ENCODE assay signal across 1 cellular context in the genomic region with DNA sequence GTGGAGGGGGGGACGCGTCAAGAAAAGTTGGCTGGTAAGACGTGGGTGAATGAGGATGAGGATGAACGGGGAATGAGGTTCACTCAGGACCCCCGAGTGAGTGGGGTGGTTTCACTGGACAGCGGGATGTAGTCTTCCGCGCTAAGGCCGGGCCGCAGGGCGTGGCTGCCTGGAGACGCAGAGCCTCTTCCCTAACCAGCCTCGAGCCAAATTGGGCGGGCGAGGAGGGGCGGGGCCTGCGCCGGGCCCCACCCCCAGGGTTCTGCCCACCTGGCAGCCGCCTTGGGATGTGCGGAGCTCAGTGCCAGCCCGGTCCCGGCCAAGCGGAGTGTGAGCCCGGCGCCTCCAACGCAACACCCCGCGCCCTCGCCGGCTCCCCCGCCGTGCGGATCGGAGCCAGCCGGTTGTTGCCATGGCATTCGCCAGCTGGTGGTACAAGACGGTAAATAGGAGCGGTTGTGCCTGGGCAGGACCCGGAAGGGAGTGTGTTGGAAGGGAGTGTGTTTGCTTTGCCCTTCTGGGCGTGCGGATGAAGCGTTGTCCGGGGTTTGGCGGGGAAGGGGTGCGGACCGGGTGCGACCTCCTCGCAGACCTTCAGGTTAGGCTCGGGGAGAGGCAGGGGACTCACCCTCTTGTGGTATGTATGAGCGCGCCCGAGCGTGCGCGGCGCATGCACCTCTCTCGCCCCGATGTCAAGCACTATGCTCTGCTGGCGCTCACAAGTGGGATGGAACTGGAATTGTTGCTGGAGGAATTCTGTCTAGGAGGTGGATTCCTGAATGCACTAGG.
TF ChIP-seq lines count a peak whose summit lies in the region.

No MANE protein-coding gene starts in this region.

TF ChIP-seq in HepG2, 621 proteins besides CTCF, POLR2A, EP300 and RAD21 (continued from another document and continues in another):
- TF ChIP-seq, protein P1, sequence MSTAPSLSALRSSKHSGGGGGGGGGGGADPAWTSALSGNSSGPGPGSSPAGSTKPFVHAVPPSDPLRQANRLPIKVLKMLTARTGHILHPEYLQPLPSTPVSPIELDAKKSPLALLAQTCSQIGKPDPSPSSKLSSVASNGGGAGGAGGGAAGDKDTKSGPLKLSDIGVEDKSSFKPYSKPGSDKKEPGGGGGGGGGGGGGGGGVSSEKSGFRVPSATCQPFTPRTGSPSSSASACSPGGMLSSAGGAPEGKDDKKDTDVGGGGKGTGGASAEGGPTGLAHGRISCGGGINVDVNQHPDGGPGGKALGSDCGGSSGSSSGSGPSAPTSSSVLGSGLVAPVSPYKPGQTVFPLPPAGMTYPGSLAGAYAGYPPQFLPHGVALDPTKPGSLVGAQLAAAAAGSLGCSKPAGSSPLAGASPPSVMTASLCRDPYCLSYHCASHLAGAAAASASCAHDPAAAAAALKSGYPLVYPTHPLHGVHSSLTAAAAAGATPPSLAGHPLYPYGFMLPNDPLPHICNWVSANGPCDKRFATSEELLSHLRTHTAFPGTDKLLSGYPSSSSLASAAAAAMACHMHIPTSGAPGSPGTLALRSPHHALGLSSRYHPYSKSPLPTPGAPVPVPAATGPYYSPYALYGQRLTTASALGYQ (CRISPR knock-in tag; IDR thresholded peaks at IDR 0.05), result no peak
- TF ChIP-seq PRMT3 (CRISPR knock-in tag; IDR thresholded peaks at IDR 0.05; ENCODE audit: borderline replicate concordance, low read depth) (no peak), ZMYM2 (CRISPR knock-in tag; IDR thresholded peaks at IDR 0.05) (no peak), CAMTA2 (CRISPR knock-in tag; IDR thresholded peaks at IDR 0.05; ENCODE audit: borderline replicate concordance) (no peak), NFE2L2 (IDR thresholded peaks at IDR 0.05; ENCODE audit: low read length) (no peak), EEA1 (CRISPR knock-in tag; IDR thresholded peaks at IDR 0.05; ENCODE audit: borderline replicate concordance) (peak; percentile 62; the same call in 1 of the 2 replicates), HOXD1 (CRISPR knock-in tag; IDR thresholded peaks at IDR 0.05) (0 out of 2 replicates have a peak, but pooled peaks have one; percentile 34), NR2C2 (CRISPR knock-in tag; IDR thresholded peaks at IDR 0.05; ENCODE audit: borderline replicate concordance) (no peak), CENPT (CRISPR knock-in tag; IDR thresholded peaks at IDR 0.05; ENCODE audit: low read depth) (no peak), ZNF792 (CRISPR knock-in tag; IDR thresholded peaks at IDR 0.05) (no peak; the same call in 1 of the 2 replicates), RORA (CRISPR knock-in tag; IDR thresholded peaks at IDR 0.05) (no peak), ZKSCAN5 (CRISPR knock-in tag; IDR thresholded peaks at IDR 0.05) (no peak), SPEN (CRISPR knock-in tag; IDR thresholded peaks at IDR 0.05; ENCODE audit: low read depth) (no peak), PHB2 (IDR thresholded peaks at IDR 0.05; ENCODE audit: partially characterized antibody) (no peak), ZFY (CRISPR knock-in tag; IDR thresholded peaks at IDR 0.05) (peak; percentile 18), KAT7 (CRISPR knock-in tag; IDR thresholded peaks at IDR 0.05; ENCODE audit: borderline replicate concordance) (0 out of 2 replicates have a peak, but pooled peaks have one; percentile 65), ZBTB21 (CRISPR knock-in tag; IDR thresholded peaks at IDR 0.05) (no peak), ZNF678 (CRISPR knock-in tag; IDR thresholded peaks at IDR 0.05) (no peak), KLF9 (CRISPR knock-in tag; IDR thresholded peaks at IDR 0.05; ENCODE audit: low read depth) (no peak), TBP (CRISPR knock-in tag; IDR thresholded peaks at IDR 0.05) (no peak), IRF2 (CRISPR knock-in tag; IDR thresholded peaks at IDR 0.05) (no peak), ATF1 (CRISPR knock-in tag; IDR thresholded peaks at IDR 0.05) (no peak), CBX2 (IDR thresholded peaks at IDR 0.05; ENCODE audit: low read depth, low read length) (no peak), CBX2 (CRISPR knock-in tag; IDR thresholded peaks at IDR 0.05; ENCODE audit: low read depth) (no peak), ZNF839 (CRISPR knock-in tag; IDR thresholded peaks at IDR 0.05; ENCODE audit: borderline replicate concordance) (no peak), ZNF383 (CRISPR knock-in tag; IDR thresholded peaks at IDR 0.05; ENCODE audit: borderline replicate concordance) (no peak), GTF2F1 (IDR thresholded peaks at IDR 0.05; ENCODE audit: low read length) (no peak), THYN1 (CRISPR knock-in tag; IDR thresholded peaks at IDR 0.05; ENCODE audit: borderline replicate concordance, low read depth) (0 out of 2 replicates have a peak, but pooled peaks have one; percentile 45), TCF7L2 (IDR thresholded peaks at IDR 0.05; ENCODE audit: low read depth, low read length) (no peak), ZNF703 (CRISPR knock-in tag; IDR thresholded peaks at IDR 0.05; ENCODE audit: borderline replicate concordance) (no peak; the same call in 1 of the 2 replicates), RELA (CRISPR knock-in tag; IDR thresholded peaks at IDR 0.05) (no peak), TEAD3 (CRISPR knock-in tag; optimal IDR thresholded peaks at IDR 0.05; ENCODE audit: borderline replicate concordance) (peak; percentile 52), SIX1 (CRISPR knock-in tag; IDR thresholded peaks at IDR 0.05; ENCODE audit: borderline replicate concordance) (no peak), NFRKB (IDR thresholded peaks at IDR 0.05) (no peak), NR2F1 (CRISPR knock-in tag; IDR thresholded peaks at IDR 0.05) (no peak), NFYC (CRISPR knock-in tag; IDR thresholded peaks at IDR 0.05) (no peak), CEBPB (IDR thresholded peaks at IDR 0.05; ENCODE audit: borderline replicate concordance, low read depth, low read length) (no peak)
- TF ChIP-seq, protein P2, sequence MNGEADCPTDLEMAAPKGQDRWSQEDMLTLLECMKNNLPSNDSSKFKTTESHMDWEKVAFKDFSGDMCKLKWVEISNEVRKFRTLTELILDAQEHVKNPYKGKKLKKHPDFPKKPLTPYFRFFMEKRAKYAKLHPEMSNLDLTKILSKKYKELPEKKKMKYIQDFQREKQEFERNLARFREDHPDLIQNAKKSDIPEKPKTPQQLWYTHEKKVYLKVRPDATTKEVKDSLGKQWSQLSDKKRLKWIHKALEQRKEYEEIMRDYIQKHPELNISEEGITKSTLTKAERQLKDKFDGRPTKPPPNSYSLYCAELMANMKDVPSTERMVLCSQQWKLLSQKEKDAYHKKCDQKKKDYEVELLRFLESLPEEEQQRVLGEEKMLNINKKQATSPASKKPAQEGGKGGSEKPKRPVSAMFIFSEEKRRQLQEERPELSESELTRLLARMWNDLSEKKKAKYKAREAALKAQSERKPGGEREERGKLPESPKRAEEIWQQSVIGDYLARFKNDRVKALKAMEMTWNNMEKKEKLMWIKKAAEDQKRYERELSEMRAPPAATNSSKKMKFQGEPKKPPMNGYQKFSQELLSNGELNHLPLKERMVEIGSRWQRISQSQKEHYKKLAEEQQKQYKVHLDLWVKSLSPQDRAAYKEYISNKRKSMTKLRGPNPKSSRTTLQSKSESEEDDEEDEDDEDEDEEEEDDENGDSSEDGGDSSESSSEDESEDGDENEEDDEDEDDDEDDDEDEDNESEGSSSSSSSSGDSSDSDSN (CRISPR knock-in tag; IDR thresholded peaks at IDR 0.05), result no peak; the same call in 1 of the 2 replicates
- TF ChIP-seq, protein P3, sequence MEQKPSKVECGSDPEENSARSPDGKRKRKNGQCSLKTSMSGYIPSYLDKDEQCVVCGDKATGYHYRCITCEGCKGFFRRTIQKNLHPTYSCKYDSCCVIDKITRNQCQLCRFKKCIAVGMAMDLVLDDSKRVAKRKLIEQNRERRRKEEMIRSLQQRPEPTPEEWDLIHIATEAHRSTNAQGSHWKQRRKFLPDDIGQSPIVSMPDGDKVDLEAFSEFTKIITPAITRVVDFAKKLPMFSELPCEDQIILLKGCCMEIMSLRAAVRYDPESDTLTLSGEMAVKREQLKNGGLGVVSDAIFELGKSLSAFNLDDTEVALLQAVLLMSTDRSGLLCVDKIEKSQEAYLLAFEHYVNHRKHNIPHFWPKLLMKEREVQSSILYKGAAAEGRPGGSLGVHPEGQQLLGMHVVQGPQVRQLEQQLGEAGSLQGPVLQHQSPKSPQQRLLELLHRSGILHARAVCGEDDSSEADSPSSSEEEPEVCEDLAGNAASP (CRISPR knock-in tag; IDR thresholded peaks at IDR 0.05; ENCODE audit: borderline replicate concordance), result 0 out of 2 replicates have a peak, but pooled peaks have one; percentile 9
- TF ChIP-seq, protein P4, sequence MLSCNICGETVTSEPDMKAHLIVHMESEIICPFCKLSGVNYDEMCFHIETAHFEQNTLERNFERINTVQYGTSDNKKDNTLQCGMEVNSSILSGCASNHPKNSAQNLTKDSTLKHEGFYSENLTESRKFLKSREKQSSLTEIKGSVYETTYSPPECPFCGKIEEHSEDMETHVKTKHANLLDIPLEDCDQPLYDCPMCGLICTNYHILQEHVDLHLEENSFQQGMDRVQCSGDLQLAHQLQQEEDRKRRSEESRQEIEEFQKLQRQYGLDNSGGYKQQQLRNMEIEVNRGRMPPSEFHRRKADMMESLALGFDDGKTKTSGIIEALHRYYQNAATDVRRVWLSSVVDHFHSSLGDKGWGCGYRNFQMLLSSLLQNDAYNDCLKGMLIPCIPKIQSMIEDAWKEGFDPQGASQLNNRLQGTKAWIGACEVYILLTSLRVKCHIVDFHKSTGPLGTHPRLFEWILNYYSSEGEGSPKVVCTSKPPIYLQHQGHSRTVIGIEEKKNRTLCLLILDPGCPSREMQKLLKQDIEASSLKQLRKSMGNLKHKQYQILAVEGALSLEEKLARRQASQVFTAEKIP (CRISPR knock-in tag; IDR thresholded peaks at IDR 0.05; ENCODE audit: borderline replicate concordance), result no peak
- TF ChIP-seq, protein P5, sequence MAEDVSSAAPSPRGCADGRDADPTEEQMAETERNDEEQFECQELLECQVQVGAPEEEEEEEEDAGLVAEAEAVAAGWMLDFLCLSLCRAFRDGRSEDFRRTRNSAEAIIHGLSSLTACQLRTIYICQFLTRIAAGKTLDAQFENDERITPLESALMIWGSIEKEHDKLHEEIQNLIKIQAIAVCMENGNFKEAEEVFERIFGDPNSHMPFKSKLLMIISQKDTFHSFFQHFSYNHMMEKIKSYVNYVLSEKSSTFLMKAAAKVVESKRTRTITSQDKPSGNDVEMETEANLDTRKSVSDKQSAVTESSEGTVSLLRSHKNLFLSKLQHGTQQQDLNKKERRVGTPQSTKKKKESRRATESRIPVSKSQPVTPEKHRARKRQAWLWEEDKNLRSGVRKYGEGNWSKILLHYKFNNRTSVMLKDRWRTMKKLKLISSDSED (CRISPR knock-in tag; IDR thresholded peaks at IDR 0.05), result no peak
- TF ChIP-seq, protein P6, sequence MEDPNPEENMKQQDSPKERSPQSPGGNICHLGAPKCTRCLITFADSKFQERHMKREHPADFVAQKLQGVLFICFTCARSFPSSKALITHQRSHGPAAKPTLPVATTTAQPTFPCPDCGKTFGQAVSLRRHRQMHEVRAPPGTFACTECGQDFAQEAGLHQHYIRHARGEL (CRISPR knock-in tag; IDR thresholded peaks at IDR 0.05), result no peak
- TF ChIP-seq, protein P7, sequence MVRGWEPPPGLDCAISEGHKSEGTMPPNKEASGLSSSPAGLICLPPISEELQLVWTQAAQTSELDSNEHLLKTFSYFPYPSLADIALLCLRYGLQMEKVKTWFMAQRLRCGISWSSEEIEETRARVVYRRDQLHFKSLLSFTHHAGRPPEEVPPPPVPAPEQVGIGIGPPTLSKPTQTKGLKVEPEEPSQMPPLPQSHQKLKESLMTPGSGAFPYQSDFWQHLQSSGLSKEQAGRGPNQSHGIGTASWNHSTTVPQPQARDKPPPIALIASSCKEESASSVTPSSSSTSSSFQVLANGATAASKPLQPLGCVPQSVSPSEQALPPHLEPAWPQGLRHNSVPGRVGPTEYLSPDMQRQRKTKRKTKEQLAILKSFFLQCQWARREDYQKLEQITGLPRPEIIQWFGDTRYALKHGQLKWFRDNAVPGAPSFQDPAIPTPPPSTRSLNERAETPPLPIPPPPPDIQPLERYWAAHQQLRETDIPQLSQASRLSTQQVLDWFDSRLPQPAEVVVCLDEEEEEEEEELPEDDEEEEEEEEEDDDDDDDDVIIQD (CRISPR knock-in tag; IDR thresholded peaks at IDR 0.05; ENCODE audit: low read depth), result no peak
- TF ChIP-seq, protein P8, sequence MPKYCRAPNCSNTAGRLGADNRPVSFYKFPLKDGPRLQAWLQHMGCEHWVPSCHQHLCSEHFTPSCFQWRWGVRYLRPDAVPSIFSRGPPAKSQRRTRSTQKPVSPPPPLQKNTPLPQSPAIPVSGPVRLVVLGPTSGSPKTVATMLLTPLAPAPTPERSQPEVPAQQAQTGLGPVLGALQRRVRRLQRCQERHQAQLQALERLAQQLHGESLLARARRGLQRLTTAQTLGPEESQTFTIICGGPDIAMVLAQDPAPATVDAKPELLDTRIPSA (CRISPR knock-in tag; IDR thresholded peaks at IDR 0.05; ENCODE audit: borderline replicate concordance), result no peak
- TF ChIP-seq, protein P9, sequence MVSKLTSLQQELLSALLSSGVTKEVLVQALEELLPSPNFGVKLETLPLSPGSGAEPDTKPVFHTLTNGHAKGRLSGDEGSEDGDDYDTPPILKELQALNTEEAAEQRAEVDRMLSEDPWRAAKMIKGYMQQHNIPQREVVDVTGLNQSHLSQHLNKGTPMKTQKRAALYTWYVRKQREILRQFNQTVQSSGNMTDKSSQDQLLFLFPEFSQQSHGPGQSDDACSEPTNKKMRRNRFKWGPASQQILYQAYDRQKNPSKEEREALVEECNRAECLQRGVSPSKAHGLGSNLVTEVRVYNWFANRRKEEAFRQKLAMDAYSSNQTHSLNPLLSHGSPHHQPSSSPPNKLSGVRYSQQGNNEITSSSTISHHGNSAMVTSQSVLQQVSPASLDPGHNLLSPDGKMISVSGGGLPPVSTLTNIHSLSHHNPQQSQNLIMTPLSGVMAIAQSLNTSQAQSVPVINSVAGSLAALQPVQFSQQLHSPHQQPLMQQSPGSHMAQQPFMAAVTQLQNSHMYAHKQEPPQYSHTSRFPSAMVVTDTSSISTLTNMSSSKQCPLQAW (CRISPR knock-in tag; IDR thresholded peaks at IDR 0.05), result 0 out of 2 replicates have a peak, but pooled peaks have one; percentile 18
- TF ChIP-seq, protein P10, sequence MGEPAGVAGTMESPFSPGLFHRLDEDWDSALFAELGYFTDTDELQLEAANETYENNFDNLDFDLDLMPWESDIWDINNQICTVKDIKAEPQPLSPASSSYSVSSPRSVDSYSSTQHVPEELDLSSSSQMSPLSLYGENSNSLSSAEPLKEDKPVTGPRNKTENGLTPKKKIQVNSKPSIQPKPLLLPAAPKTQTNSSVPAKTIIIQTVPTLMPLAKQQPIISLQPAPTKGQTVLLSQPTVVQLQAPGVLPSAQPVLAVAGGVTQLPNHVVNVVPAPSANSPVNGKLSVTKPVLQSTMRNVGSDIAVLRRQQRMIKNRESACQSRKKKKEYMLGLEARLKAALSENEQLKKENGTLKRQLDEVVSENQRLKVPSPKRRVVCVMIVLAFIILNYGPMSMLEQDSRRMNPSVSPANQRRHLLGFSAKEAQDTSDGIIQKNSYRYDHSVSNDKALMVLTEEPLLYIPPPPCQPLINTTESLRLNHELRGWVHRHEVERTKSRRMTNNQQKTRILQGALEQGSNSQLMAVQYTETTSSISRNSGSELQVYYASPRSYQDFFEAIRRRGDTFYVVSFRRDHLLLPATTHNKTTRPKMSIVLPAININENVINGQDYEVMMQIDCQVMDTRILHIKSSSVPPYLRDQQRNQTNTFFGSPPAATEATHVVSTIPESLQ (CRISPR knock-in tag; conservative IDR thresholded peaks at IDR 0.05), result no peak
